ENCODE assay signal across 9 cellular contexts in the genomic region with DNA sequence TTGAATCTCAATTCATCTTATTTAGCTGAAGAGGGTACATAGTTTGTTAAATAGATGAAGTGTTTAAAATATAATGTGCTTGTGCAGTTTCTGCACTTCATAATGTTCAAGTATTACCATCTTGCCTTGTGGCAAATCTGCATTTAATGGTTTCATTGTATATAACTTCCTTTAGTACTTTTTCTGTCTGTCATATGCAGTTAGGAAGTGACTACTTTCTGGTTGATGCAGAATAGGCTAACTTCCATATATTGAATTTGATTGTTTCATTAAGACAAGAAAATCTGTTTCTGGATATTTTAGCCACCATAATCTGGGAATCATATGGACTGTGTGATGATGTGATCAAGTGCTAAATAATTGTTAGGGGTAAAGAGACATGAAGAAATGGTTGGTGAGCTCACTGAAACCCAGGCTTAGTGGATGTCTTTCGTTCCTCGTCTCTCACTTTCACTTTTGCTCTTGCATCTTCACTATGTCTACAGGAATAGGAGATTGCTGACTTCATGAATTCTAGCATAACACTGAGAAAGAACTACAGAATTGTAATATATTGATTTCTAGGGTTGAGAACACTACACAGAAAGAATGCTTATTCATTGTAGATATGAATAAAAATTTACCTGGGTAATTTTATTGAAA. TPM values are rescaled to one million over a fixed set of nuclear protein-coding genes. Genes with fewer than 3 reads are reported as not detected.
DNase-seq lines count a peak whose midpoint lies in the region; ATAC-seq and TF ChIP-seq lines count a peak whose summit lies in the region.
"Had no signal": no experiment of that assay in that cellular context is flagged by ENCODE, and none has a peak within 500 bp of the region (broad histone marks: within the 10 kb centered on the region; RNA-seq: fewer than 3 reads in every experiment).

No MANE protein-coding gene starts in this region.

- no peak for ATAC-seq in omental fat pad (ENCODE audit: low FRiP score)

- WGBS in GM23248 (ENCODE audit: low coverage in 1 of 2, low lambda C conversion rate in 2 of 2, missing lambda C conversion rate in 2 of 2), 2 experiments: 30% methylated on average over 2 of the region's 2 CpGs
- 7 to 22% methylated on average over 2 of the region's 2 CpGs for WGBS in esophagus squamous epithelium, 2 donors

- H3K4me3 ChIP-seq in GM23248 (peak overlapping the region; percentile 60), esophagus squamous epithelium (peak overlapping the region in 3 of 4 donors; percentile 17 to 54 (median 19)), tibial artery (no peak overlapping the region)
- H3K4me3 ChIP-seq: lung had no signal

- H3K27ac ChIP-seq in GM23248: no peak overlapping the region
- no peak overlapping the region for H3K27ac ChIP-seq in esophagus squamous epithelium
- no peak overlapping the region for H3K27ac ChIP-seq in tibial artery

- TF ChIP-seq POLR2A in esophagus squamous epithelium (IDR thresholded peaks at IDR 0.05): no peak

- no peaks in the 10 kb centered on the region for H3K9me2 ChIP-seq in GM23248 (ENCODE audit: insufficient read depth)

- H3K36me3 ChIP-seq in GM23248 (ENCODE audit: low read depth) (no peaks in the 10 kb centered on the region), esophagus squamous epithelium (no peaks in the 10 kb centered on the region), tibial artery (no peaks in the 10 kb centered on the region)

- H2AFZ ChIP-seq in GM23248: peak overlapping the region; percentile 72

- DNase-seq in GM10266 (ENCODE audit: extremely low spot score) (peak; percentile 63), GM23248 (peak; percentile 42), NOMO-1 (lab: John Stamatoyannopoulos, UW; ENCODE audit: unreplicated experiment in 2 of 2) (peak; percentile 5 to 67), esophagus squamous epithelium (lab: John Stamatoyannopoulos, UW) (no peak), HuH-7 (ENCODE audit: low spot score) (no peak), omental fat pad (ENCODE audit: low spot score) (no peak), tibial artery (no peak), NCI-H524 treated with DMSO at 0.1 percent for 48 hours (lab: John Stamatoyannopoulos, UW) (no peak)

- no peaks in the 10 kb centered on the region for H4K20me1 ChIP-seq in GM23248 (ENCODE audit: insufficient read depth)

- H3K9ac ChIP-seq in GM23248: peak overlapping the region; percentile 34

- H3K27me3 ChIP-seq in GM23248 (replicated peaks; ENCODE audit: insufficient read depth): 0 out of 2 replicates have a peak, but pooled peaks cover 4% of the 10 kb centered on the region
- no peaks in the 10 kb centered on the region for H3K27me3 ChIP-seq in esophagus squamous epithelium
- H3K27me3 ChIP-seq in tibial artery: no peaks in the 10 kb centered on the region

- no peaks in the 10 kb centered on the region for H3K79me2 ChIP-seq in GM23248 (ENCODE audit: insufficient read depth)

- intact Hi-C loops in esophagus squamous epithelium (cut with DNase I): no loop called here
- intact Hi-C loops in tibial artery (cut with DNase I; ENCODE audit: low total_unique reads): no loop called here

- in situ Hi-C loops in GM23248 (cut with MboI): no loop called here

- H3K4me1 ChIP-seq in GM23248 (ENCODE audit: insufficient read depth): no peaks in the 10 kb centered on the region
- H3K4me1 ChIP-seq in esophagus squamous epithelium: peaks cover 0 to 20% (median 5%) of the 10 kb centered on the region in 3 donors
- peaks cover 0 to 15% (median 9%) of the 10 kb centered on the region in 4 donors for H3K4me1 ChIP-seq in tibial artery

- no peak for TF ChIP-seq CTCF in GM10266 (IDR thresholded peaks at IDR 0.05; ENCODE audit: control insufficient read depth, insufficient read depth, low read depth, missing control alignments)
- TF ChIP-seq CTCF in esophagus squamous epithelium (IDR thresholded peaks at IDR 0.05): no peak
- no peak for TF ChIP-seq CTCF in omental fat pad (IDR thresholded peaks at IDR 0.05)
- TF ChIP-seq CTCF in tibial artery (IDR thresholded peaks at IDR 0.05): no peak

- H3K9me3 ChIP-seq in GM23248 (ENCODE audit: low read depth) (no peaks in the 10 kb centered on the region), esophagus squamous epithelium (no peaks in the 10 kb centered on the region), tibial artery (no peaks in the 10 kb centered on the region)

- peak overlapping the region; percentile 38 for H3K4me2 ChIP-seq in GM23248 (ENCODE audit: unreplicated experiment)

- no peaks in the 10 kb centered on the region for H3F3A ChIP-seq in GM23248 (ENCODE audit: insufficient read depth)

RNA-seq across cellular contexts. Expression of a gene that starts 3.5 kb away (rescaled TPM):
- total RNA-seq in GM23248 (2014; rRNA removed; shearing (Covaris generic)): 1.4 and 2.9 TPM in 2 replicates
- polyA plus RNA-seq in GM23248 (2016; fragmentation: Nextera tagmentation; extraction: Ambion mirVana): 3.6 and 4.2 TPM in 2 replicates
- total RNA-seq in esophagus squamous epithelium (1 to 10 TPM in 2 of 4 donors, under 1 TPM in 2; 0.57 to 1.1 (median 0.98) TPM), omental fat pad (1 to 10 TPM in 1 of 4 donors, under 1 TPM in 2, not detected in 1; 0.84 to 1.0 (median 0.84) TPM)

Comparison
In these comparisons a context has a peak if more than half of its experiments do, and no peak if none do; other contexts are left out.
1. DNase-seq: peak in GM10266 (single experiment), GM23248 (single experiment) and NOMO-1 (2 of 2); none in esophagus squamous epithelium (single experiment), HuH-7 (single experiment), omental fat pad (single experiment), tibial artery (0 of 2) and NCI-H524 treated with DMSO at 0.1 percent for 48 hours (single experiment).
2. H3K4me3 ChIP-seq: peak in GM23248 (single experiment) and esophagus squamous epithelium (3 of 4); none in tibial artery (0 of 2).